Comparison of ENCODE assay signal across 8 cellular contexts in the genomic region with DNA sequence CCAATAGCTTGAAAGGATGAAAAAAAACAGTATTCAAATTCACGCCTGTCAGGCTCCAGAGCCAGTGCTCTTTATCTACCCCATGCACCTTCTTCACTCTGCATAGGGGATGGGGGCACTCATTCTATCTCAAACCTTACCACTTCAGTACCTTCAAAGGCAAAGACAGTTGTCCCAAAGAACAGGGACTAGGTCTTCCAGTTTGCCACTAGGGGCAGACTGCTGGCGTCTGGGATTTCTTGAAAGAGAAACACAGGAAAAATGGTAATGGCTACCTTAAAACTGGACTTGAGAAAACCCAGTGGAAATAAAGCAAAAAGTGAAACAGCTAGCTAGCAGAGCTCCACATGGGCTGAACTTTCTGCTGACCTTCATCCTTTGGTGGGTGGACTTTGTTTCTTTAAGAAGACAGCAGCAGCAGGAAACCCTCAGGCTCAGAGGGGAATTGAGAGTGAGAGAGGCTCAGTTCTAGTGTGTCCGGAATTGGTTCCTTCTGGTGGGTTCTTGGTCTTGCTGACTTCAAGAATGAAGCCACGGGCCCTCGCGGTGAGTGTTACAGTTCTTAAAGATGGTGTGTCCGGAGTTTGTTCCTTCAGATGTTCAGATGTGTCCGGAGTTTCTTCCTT. TPM values are rescaled to one million over a fixed set of nuclear protein-coding genes. Genes with fewer than 3 reads are reported as not detected.
DNase-seq lines count a peak whose midpoint lies in the region; ATAC-seq, FAIRE-seq and TF ChIP-seq lines count a peak whose summit lies in the region.

No MANE protein-coding gene starts in this region.

- ATAC-seq in HepG2 = peak; percentile 83
- no peak for ATAC-seq in GM19467 (IDR thresholded peaks at IDR 0.05; ENCODE audit: unreplicated experiment)
- no peak for ATAC-seq in activated CD4-positive, alpha-beta T cell treated with anti-CD3 and anti-CD28 coated beads for 36 hours

- H3K4me2 ChIP-seq in HepG2 (ENCODE audit: low read depth, low read length) = no peak overlapping the region; the same call in 1 of the 2 replicates

- intact Hi-C loops in Calu3 (cut with micrococcal nuclease; ENCODE audit: unreplicated experiment) = no loop called here
- intact Hi-C loops in HepG2 (cut with micrococcal nuclease; ENCODE audit: unreplicated experiment) = no loop called here
- intact Hi-C loops in activated CD4-positive, alpha-beta T cell treated with anti-CD3 and anti-CD28 coated beads for 36 hours (cut with DNase I, micrococcal nuclease) = no loop called here

- TF ChIP-seq EP300 in HepG2 (IDR thresholded peaks at IDR 0.05; ENCODE audit: low read depth in 2 of 2, low read length in 2 of 2) (no peak), HepG2 (CRISPR knock-in tag; IDR thresholded peaks at IDR 0.05; ENCODE audit: borderline replicate concordance) (no peak)

- no peak overlapping the region for H3K4me3 Mint-ChIP-seq in Calu3 (ENCODE audit: low read depth, unreplicated experiment)
- H3K4me3 Mint-ChIP-seq in activated CD4-positive, alpha-beta T cell treated with anti-CD3 and anti-CD28 coated beads for 36 hours = no peak overlapping the region

- H3K36me3 ChIP-seq in HepG2 (replicated peaks in 1 of 2; ENCODE audit: control insufficient read depth in 1 of 2, insufficient read depth in 2 of 2, low read length in 2 of 2) = no peaks in the 10 kb centered on the region

- no peaks in the 10 kb centered on the region for H3K9me3 ChIP-seq in HepG2 (ENCODE audit: low read length)

- no peaks in the 10 kb centered on the region for H3K79me2 ChIP-seq in HepG2 (ENCODE audit: insufficient read depth, low read length)

- H3K27me3 ChIP-seq in HepG2 (ENCODE audit: control insufficient read depth in 1 of 2, insufficient read depth in 2 of 2, low read length in 2 of 2) = peaks cover 0 to 3% of the 10 kb centered on the region in 2 experiments; a peak in 2 of 5 replicates

- no peak overlapping the region for H3K9ac ChIP-seq in HepG2 (ENCODE audit: insufficient read depth, low read depth, low read length)

- TF ChIP-seq CTCF in Calu3 (IDR thresholded peaks at IDR 0.05; ENCODE audit: unreplicated experiment) (peak; percentile 45), WI38 (IDR thresholded peaks at IDR 0.05; ENCODE audit: low read depth, low read length) (peak; percentile 60), HepG2 (CRISPR knock-in tag; IDR thresholded peaks at IDR 0.05) (peak; percentile 40)

- no peak for TF ChIP-seq RAD21 in HepG2 (CRISPR knock-in tag; IDR thresholded peaks at IDR 0.05)

- H4K20me1 ChIP-seq in HepG2 (ENCODE audit: insufficient read depth, low read length) = no peaks in the 10 kb centered on the region

- peak; percentile 39 for FAIRE-seq in HepG2 (lab: Jason Lieb, UNC)

- no peaks in the 10 kb centered on the region for H3K9me3 Mint-ChIP-seq in Calu3 (ENCODE audit: low read depth, unreplicated experiment)
- H3K9me3 Mint-ChIP-seq in activated CD4-positive, alpha-beta T cell treated with anti-CD3 and anti-CD28 coated beads for 36 hours (ENCODE audit: low read depth) = no peaks in the 10 kb centered on the region

- H2AFZ ChIP-seq in HepG2 (ENCODE audit: low read length) = peak overlapping the region; percentile 66

- POLR2A ChIA-PET in HepG2 (lab: Yijun Ruan, JAX) = no interaction called here
- POLR2A ChIA-PET in activated CD4-positive, alpha-beta T cell treated with anti-CD3 and anti-CD28 coated beads for 36 hours (lab: Charles Lee) = no interaction called here

- BruUV-seq in Calu3 (replicated peaks; lab: Mats Ljungman, UMichigan) (no TSS peak), HepG2 (replicated peaks; lab: Mats Ljungman, UMichigan) (no TSS peak)

- H3K27me3 Mint-ChIP-seq in Calu3 (ENCODE audit: unreplicated experiment) = peaks cover 30% of the 10 kb centered on the region
- H3K27me3 Mint-ChIP-seq in activated CD4-positive, alpha-beta T cell treated with anti-CD3 and anti-CD28 coated beads for 36 hours = peaks cover 31% of the 10 kb centered on the region

- in situ Hi-C loops in HepG2 (cut with HindIII; ENCODE audit: extremely low pct_ligation_motif_present, low pct_unique_long_range_greater_than_20kb) = no loop called here

- 50% methylated on average over 8 of the region's 8 CpGs for WGBS in HepG2 (ENCODE audit: low lambda C conversion rate)

- H3K4me1 Mint-ChIP-seq in Calu3 (ENCODE audit: low read depth, unreplicated experiment) = no peaks in the 10 kb centered on the region
- H3K4me1 Mint-ChIP-seq in activated CD4-positive, alpha-beta T cell treated with anti-CD3 and anti-CD28 coated beads for 36 hours = no peaks in the 10 kb centered on the region

- H3K36me3 Mint-ChIP-seq in Calu3 (ENCODE audit: insufficient read depth, unreplicated experiment) = no peaks in the 10 kb centered on the region
- H3K36me3 Mint-ChIP-seq in activated CD4-positive, alpha-beta T cell treated with anti-CD3 and anti-CD28 coated beads for 36 hours (ENCODE audit: low read depth) = no peaks in the 10 kb centered on the region

- TF ChIP-seq POLR2A in HepG2 (IDR thresholded peaks at IDR 0.05; ENCODE audit: insufficient read depth in 1 of 2, low read depth in 2 of 2, low read length in 2 of 2) = no peak

- H3K4me3 ChIP-seq in WI38 (ENCODE audit: low read depth, low read length) (no peak overlapping the region), HepG2 (replicated peaks in 1 of 3; ENCODE audit: insufficient read depth in 1 of 3, low read depth in 2 of 3, low read length in 3 of 3) (no peak overlapping the region)

- no peak overlapping the region for H3K27ac Mint-ChIP-seq in Calu3 (ENCODE audit: unreplicated experiment)
- no peak overlapping the region for H3K27ac Mint-ChIP-seq in activated CD4-positive, alpha-beta T cell treated with anti-CD3 and anti-CD28 coated beads for 36 hours

- DNase-seq in Calu3 (peak; percentile 16), HT-29 (ENCODE audit: low spot score) (peak; percentile 33), HepG2 (ENCODE audit: low spot score) (peak; percentile 33), amniotic stem cell (lab: John Stamatoyannopoulos, UW) (no peak)
- no peak for DNase-seq in stimulated activated CD4-positive, alpha-beta T cell treated with anti-CD3 and anti-CD28 coated beads, Interleukin-12 subunit alpha, Interleukin-12 subunit beta, amount 100 ng/mL, for 4 hours
- no peak for DNase-seq in activated CD4-positive, alpha-beta T cell treated with anti-CD3 and anti-CD28 coated beads for 36 hours

- H3K4me1 ChIP-seq in HepG2 (ENCODE audit: insufficient read depth, low read length) = no peaks in the 10 kb centered on the region

- H3K27ac ChIP-seq in HepG2 (ENCODE audit: extremely low read length, insufficient read depth, low read length) = no peak overlapping the region

- CTCF ChIA-PET in Calu3 (lab: Charles Lee) = no interaction called here
- CTCF ChIA-PET in HepG2 (lab: Yijun Ruan, JAX; ENCODE audit: low intra/inter-chr PET ratio, low total read pairs) = no interaction called here
- CTCF ChIA-PET in activated CD4-positive, alpha-beta T cell treated with anti-CD3 and anti-CD28 coated beads for 36 hours (lab: Charles Lee) = interaction anchor here (0.6 to 2.1 kb wide), 3 partner anchors 9 to 246 kb away, joined by 3 to 7 read pairs (median 3); no protein-coding TSS in a partner anchor

RNA-seq across cellular contexts. Expression of a gene that starts 41.0 kb away (rescaled TPM):
- 11.4 and 12.3 TPM in 2 replicates for total RNA-seq in Calu3 (2022)
- total RNA-seq in HT-29 (2014; rRNA removed; shearing (Covaris generic)) = 5.0 and 6.4 TPM in 2 replicates
- total RNA-seq in HepG2 (2016; rRNA removed; fragmentation: Illumina TruSeq; extraction: Trizol) = 5.5 and 8.0 TPM in 2 replicates
- 2.2 TPM in 2 replicates for total RNA-seq in HepG2 (2016; cell fraction: cytosol; rRNA removed; fragmentation: Illumina TruSeq; extraction: Trizol; ENCODE audit: low read depth)
- total RNA-seq in HepG2 (2016; cell fraction: insoluble cytoplasmic fraction; rRNA removed; fragmentation: Illumina TruSeq; extraction: Trizol) = 5.3 and 6.0 TPM in 2 replicates
- 5.7 and 6.6 TPM in 2 replicates for total RNA-seq in HepG2 (2016; cell fraction: membrane; rRNA removed; fragmentation: Illumina TruSeq; extraction: Trizol)
- 9.8 and 12.7 TPM in 2 replicates for total RNA-seq in HepG2 (2016; cell fraction: nucleus; rRNA removed; fragmentation: Illumina TruSeq; extraction: Trizol)
- polyA plus RNA-seq in HepG2 (2011; rRNA removed) = 8.5 and 8.9 TPM in 2 replicates
- 4.8 and 5.0 TPM in 2 replicates for polyA plus RNA-seq in HepG2 (2011; cell fraction: cytosol; rRNA removed)
- 12.0 and 12.4 TPM in 2 replicates for polyA plus RNA-seq in HepG2 (2011; cell fraction: nucleus; rRNA removed)
- polyA plus RNA-seq in HepG2 (2012) = 5.1 and 5.5 TPM in 2 replicates
- polyA plus RNA-seq in HepG2 (2016; cell fraction: cytosol; fragmentation: Illumina TruSeq; extraction: Trizol; ENCODE audit: low read depth) = 0.78 and 1.0 TPM in 2 replicates
- 4.5 and 5.2 TPM in 2 replicates for polyA plus RNA-seq in HepG2 (2016; cell fraction: insoluble cytoplasmic fraction; fragmentation: Illumina TruSeq; extraction: Trizol; ENCODE audit: low read depth)
- 2.0 and 2.2 TPM in 2 replicates for polyA plus RNA-seq in HepG2 (2016; cell fraction: membrane; fragmentation: Illumina TruSeq; extraction: Trizol; ENCODE audit: low read depth)
- 11.5 and 12.1 TPM in 2 replicates for polyA plus RNA-seq in HepG2 (2016; cell fraction: nucleus; fragmentation: Illumina TruSeq; extraction: Trizol; ENCODE audit: insufficient read depth, low read depth)
- polyA minus RNA-seq in HepG2 (2011; rRNA and poly(A)+ RNA removed; ENCODE audit: low replicate concordance) = 24.5 and 41.7 TPM in 2 replicates
- 7.5 and 9.8 TPM in 2 replicates for polyA minus RNA-seq in HepG2 (2011; cell fraction: cytosol; rRNA and poly(A)+ RNA removed)
- polyA minus RNA-seq in HepG2 (2011; cell fraction: nucleus; rRNA and poly(A)+ RNA removed) = 14.4 and 14.7 TPM in 2 replicates
- total RNA-seq in activated CD4-positive, alpha-beta T cell treated with anti-CD3 and anti-CD28 coated beads for 36 hours = 1 to 10 TPM; 3.4 to 4.4 TPM

RNA-seq across cellular contexts. Expression of a gene that starts 59.1 kb away (rescaled TPM):
- total RNA-seq in Calu3 (2022) (not detected in 2 replicates), HepG2 (2016; rRNA removed; fragmentation: Illumina TruSeq; extraction: Trizol) (not detected in 2 replicates)
- total RNA-seq in HT-29 (2014; rRNA removed; shearing (Covaris generic)) = not detected in 2 replicates
- total RNA-seq in HepG2 (2016; cell fraction: cytosol; rRNA removed; fragmentation: Illumina TruSeq; extraction: Trizol; ENCODE audit: low read depth) = not detected in 2 replicates
- not detected in 2 replicates for total RNA-seq in HepG2 (2016; cell fraction: insoluble cytoplasmic fraction; rRNA removed; fragmentation: Illumina TruSeq; extraction: Trizol)
- total RNA-seq in HepG2 (2016; cell fraction: membrane; rRNA removed; fragmentation: Illumina TruSeq; extraction: Trizol) = not detected in 2 replicates
- total RNA-seq in HepG2 (2016; cell fraction: nucleus; rRNA removed; fragmentation: Illumina TruSeq; extraction: Trizol) = not detected in 2 replicates
- polyA plus RNA-seq in HepG2 (2011; rRNA removed) = 0.03 TPM in 1 of 2 replicates, not detected in the other
- not detected in 2 replicates for polyA plus RNA-seq in HepG2 (2011; cell fraction: cytosol; rRNA removed)
- not detected in 2 replicates for polyA plus RNA-seq in HepG2 (2011; cell fraction: nucleus; rRNA removed)
- 0.07 and 0.17 TPM in 2 replicates for polyA plus RNA-seq in HepG2 (2012)
- not detected in 2 replicates for polyA plus RNA-seq in HepG2 (2016; cell fraction: cytosol; fragmentation: Illumina TruSeq; extraction: Trizol; ENCODE audit: low read depth)
- polyA plus RNA-seq in HepG2 (2016; cell fraction: insoluble cytoplasmic fraction; fragmentation: Illumina TruSeq; extraction: Trizol; ENCODE audit: low read depth) = not detected in 2 replicates
- polyA plus RNA-seq in HepG2 (2016; cell fraction: membrane; fragmentation: Illumina TruSeq; extraction: Trizol; ENCODE audit: low read depth) = not detected in 2 replicates
- not detected in 2 replicates for polyA plus RNA-seq in HepG2 (2016; cell fraction: nucleus; fragmentation: Illumina TruSeq; extraction: Trizol; ENCODE audit: insufficient read depth, low read depth)
- polyA minus RNA-seq in HepG2 (2011; rRNA and poly(A)+ RNA removed; ENCODE audit: low replicate concordance) = not detected in 2 replicates
- polyA minus RNA-seq in HepG2 (2011; cell fraction: cytosol; rRNA and poly(A)+ RNA removed) = not detected in 2 replicates
- not detected in 2 replicates for polyA minus RNA-seq in HepG2 (2011; cell fraction: nucleus; rRNA and poly(A)+ RNA removed)
- not detected for total RNA-seq in activated CD4-positive, alpha-beta T cell treated with anti-CD3 and anti-CD28 coated beads for 36 hours

Comparison
In these comparisons a context has a peak if more than half of its experiments do, and no peak if none do; other contexts are left out.
1. DNase-seq: peak in Calu3 (single experiment), HT-29 (single experiment) and HepG2 (single experiment); none in amniotic stem cell (single experiment), stimulated activated CD4-positive, alpha-beta T cell treated with anti-CD3 and anti-CD28 coated beads, Interleukin-12 subunit alpha, Interleukin-12 subunit beta, amount 100 ng/mL, for 4 hours (single experiment) and activated CD4-positive, alpha-beta T cell treated with anti-CD3 and anti-CD28 coated beads for 36 hours (single experiment).
2. Peak in every context shown above with its lines, with median percentiles within 50 percentile points of each other: CTCF ChIP-seq.